ENCODE assay signal across 13 cellular contexts in genomic region chr2:65278450-65279030, GRCh38. TPM values are rescaled to one million over a fixed set of nuclear protein-coding genes. Genes with fewer than 3 reads are reported as not detected.
DNase-seq lines count a peak whose midpoint lies in the region; ATAC-seq and TF ChIP-seq lines count a peak whose summit lies in the region.
"Had no signal": no experiment of that assay in that cellular context is flagged by ENCODE, and none has a peak within 500 bp of the region (broad histone marks: within the 10 kb centered on the region; RNA-seq: fewer than 3 reads in every experiment).

No MANE protein-coding gene starts in this region.

- no peak for TF ChIP-seq POLR2A in heart left ventricle (IDR thresholded peaks at IDR 0.05)

- WGBS in heart left ventricle, 4 donors: 19 to 38% (median 23%) methylated on average over 8 of the region's 8 CpGs

- peaks cover 0 to 8% (median 0%) of the 10 kb centered on the region in 9 donors for H3K36me3 ChIP-seq in heart left ventricle

- TF ChIP-seq CTCF in heart left ventricle (IDR thresholded peaks at IDR 0.05): no peak

- intact Hi-C loops in heart left ventricle (cut with DNase I): loop anchor here in 5 of 10 donors (5.0 kb wide), 3 partner anchors 94 to 159 kb away; partner anchors contain the start of gene SPRED2 (in 3 of the 5)

- peak overlapping the region in 10 of 12 donors; percentile 10 to 59 (median 36) for H3K27ac ChIP-seq in heart left ventricle
- H3K27ac ChIP-seq: KMS-11, psoas muscle had no signal

- peak; percentile 35 to 72 (median 56) for ATAC-seq in heart left ventricle
- no peak for ATAC-seq in GM21381 (IDR thresholded peaks at IDR 0.05; ENCODE audit: unreplicated experiment)

- H3K9me3 ChIP-seq in heart left ventricle: no peaks in the 10 kb centered on the region
- H3K9me3 ChIP-seq: psoas muscle had no signal

- in situ Hi-C loops in SK-MEL-5 (cut with HindIII; ENCODE audit: low pct_unique_long_range_greater_than_20kb, low sequenced_read_pairs): no loop called here

- H3K4me1 ChIP-seq in heart left ventricle: peaks cover 7 to 55% (median 29%) of the 10 kb centered on the region in 12 donors

- H3K4me3 ChIP-seq in heart left ventricle (no peak overlapping the region), skeletal muscle cell (ENCODE audit: low read depth, low read length) (no peak overlapping the region)
- H3K4me3 ChIP-seq: psoas muscle had no signal

- H3K27me3 ChIP-seq in heart left ventricle: peaks cover 0 to 4% (median 0%) of the 10 kb centered on the region in 9 donors

- DNase-seq in SKM-1 treated with dmso at 0.1 percent for 144 hours (lab: John Stamatoyannopoulos, UW; ENCODE audit: unreplicated experiment): peak; percentile 17
- no peak for DNase-seq in SKM-1 (lab: John Stamatoyannopoulos, UW; ENCODE audit: unreplicated experiment)
- peak; percentile 55 for DNase-seq in SK-MEL-5 (ENCODE audit: low read depth, low spot score)
- DNase-seq in heart left ventricle: peak in 3 of 5 donors; percentile 26 to 44 (median 42)
- DNase-seq in skeletal muscle cell (ENCODE audit: low read depth): peak; percentile 36
- DNase-seq in NCI-H128 (lab: John Stamatoyannopoulos, UW; ENCODE audit: unreplicated experiment): no peak
- no peak for DNase-seq in NOMO-1 treated with DMSO at 0.1 percent for 48 hours (lab: John Stamatoyannopoulos, UW; ENCODE audit: unreplicated experiment)
- DNase-seq: activated CD4-positive, alpha-beta T cell treated with anti-CD3 and anti-CD28 coated beads, Interleukin-2, amount 50 U/mL, for 1 hour; midbrain; NCI-H226; psoas muscle had no signal

RNA-seq across cellular contexts. Expression of gene ACTR2, which starts 50.9 kb away (rescaled TPM):
- 74.8 and 91.9 TPM in 2 replicates for total RNA-seq in SK-MEL-5 (2014; rRNA removed; shearing (Covaris generic))
- polyA plus RNA-seq in SK-MEL-5 (2015; cell fraction: cytosol; rRNA removed): 170 and 200 TPM in 2 replicates
- polyA plus RNA-seq in SK-MEL-5 (2015; cell fraction: nucleus; rRNA removed): 34.3 and 35.3 TPM in 2 replicates
- total RNA-seq in heart left ventricle: 100 to 1,000 TPM in 6 of 9 donors, 10 to 100 TPM in 3; 32.6 to 216 (median 117) TPM
- 10 to 100 TPM; 28.2 to 84.2 TPM for polyA plus RNA-seq in heart left ventricle

Comparison
In these comparisons a context has a peak if more than half of its experiments do, and no peak if none do; other contexts are left out.
1. DNase-seq: peak in SKM-1 treated with dmso at 0.1 percent for 144 hours (single experiment), SK-MEL-5 (single experiment), heart left ventricle (3 of 5) and skeletal muscle cell (single experiment); none in SKM-1 (single experiment), NCI-H128 (single experiment) and NOMO-1 treated with DMSO at 0.1 percent for 48 hours (single experiment).